Comparison of ENCODE assay signal across 10 cellular contexts in the genomic region with DNA sequence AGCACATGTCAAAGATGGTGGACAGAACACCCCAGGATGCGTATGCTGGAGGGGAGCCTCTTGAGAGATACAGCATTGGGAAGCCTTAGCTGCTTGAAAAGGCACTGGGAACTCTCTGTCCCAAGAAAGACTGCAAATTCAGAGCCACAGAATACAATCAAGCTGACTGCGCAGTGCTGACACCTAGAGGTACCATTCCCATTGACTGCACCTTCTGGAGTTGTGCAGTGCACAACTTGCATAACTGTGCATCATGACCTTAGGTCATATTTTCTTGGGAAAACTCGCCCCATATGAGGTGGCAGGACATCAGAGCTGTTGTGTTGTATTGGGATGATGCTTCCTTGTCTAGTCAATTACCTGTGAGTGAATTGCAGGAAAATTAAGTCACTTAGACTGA.
A peak's percentile ranks its signal among the peaks of the same experiment; 100 is the strongest.
DNase-seq lines count a peak whose midpoint lies in the region; ATAC-seq and TF ChIP-seq lines count a peak whose summit lies in the region.
"Had no signal": no experiment of that assay in that cellular context is flagged by ENCODE, and none has a peak within 500 bp of the region (broad histone marks: within the 10 kb centered on the region; RNA-seq: fewer than 3 reads in every experiment).

No MANE protein-coding gene starts in this region.

- H3K9ac ChIP-seq in KMS-11 = no peak overlapping the region

- H3K4me2 ChIP-seq in KMS-11 = no peak overlapping the region

- no peaks in the 10 kb centered on the region for H4K20me1 ChIP-seq in KMS-11 (ENCODE audit: insufficient read depth)

- intact Hi-C loops in mucosa of descending colon (cut with DNase I, micrococcal nuclease) = no loop called here

- peak; percentile 48 for ATAC-seq in mucosa of descending colon
- no peak for ATAC-seq in HG03432 (IDR thresholded peaks at IDR 0.05; ENCODE audit: unreplicated experiment)
- ATAC-seq in HG03439 (IDR thresholded peaks at IDR 0.05; ENCODE audit: unreplicated experiment) = no peak

- H3K79me2 ChIP-seq in KMS-11 (ENCODE audit: insufficient read depth, low read depth) = no peaks in the 10 kb centered on the region

- DNase-seq in ELR (ENCODE audit: low read depth) = peak; percentile 3
- DNase-seq in astrocyte of the hippocampus (ENCODE audit: low read depth, low spot score) = peak; percentile 11
- DNase-seq in mucosa of descending colon = peak in 2 of 3 donors; percentile 19 to 24
- DNase-seq in T-helper 9 cell = no peak
- DNase-seq: NCI-H524 had no signal

- H3K9me3 ChIP-seq in mucosa of descending colon = no peaks in the 10 kb centered on the region
- H3K9me3 ChIP-seq: right atrium auricular region had no signal

- H3K27me3 ChIP-seq in KMS-11 (ENCODE audit: insufficient read depth, low read depth) = no peaks in the 10 kb centered on the region
- H3K27me3 ChIP-seq: right atrium auricular region had no signal

- TF ChIP-seq CTCF in KMS-11 (conservative IDR thresholded peaks at IDR 0.05; ENCODE audit: low read depth, low read length) = 0 out of 2 replicates have a peak, but pooled peaks have one; percentile 14
- no peak for TF ChIP-seq CTCF in mucosa of descending colon (IDR thresholded peaks at IDR 0.05)

- H3K36me3 ChIP-seq in KMS-11 (ENCODE audit: insufficient read depth) (no peaks in the 10 kb centered on the region), mucosa of descending colon (ENCODE audit: low read depth) (no peaks in the 10 kb centered on the region)
- H3K36me3 ChIP-seq: right atrium auricular region had no signal

- H3K4me1 ChIP-seq in KMS-11 (ENCODE audit: low read depth, poor library complexity, severe bottlenecking) = no peaks in the 10 kb centered on the region
- H3K4me1 ChIP-seq in mucosa of descending colon (ENCODE audit: low read depth) = no peaks in the 10 kb centered on the region
- H3K4me1 ChIP-seq: right atrium auricular region had no signal

- no peak overlapping the region for H2AFZ ChIP-seq in KMS-11 (ENCODE audit: low read depth)

- H3K27ac ChIP-seq in KMS-11 = no peak overlapping the region
- H3K27ac ChIP-seq: right atrium auricular region had no signal

- no peak overlapping the region for H3K4me3 ChIP-seq in KMS-11 (IDR thresholded peaks at IDR 0.05; ENCODE audit: insufficient read depth, low read depth, low read length)
- H3K4me3 ChIP-seq in mucosa of descending colon = no peak overlapping the region
- H3K4me3 ChIP-seq: lung, right atrium auricular region had no signal
